Comparison of ENCODE assay signal across 8 cellular contexts in genomic region chr9:113963017-113963620, GRCh38.
DNase-seq lines count a peak whose midpoint lies in the region; ATAC-seq and TF ChIP-seq lines count a peak whose summit lies in the region.

No MANE protein-coding gene starts in this region.

- peaks cover 2% of the 10 kb centered on the region for H3K4me1 ChIP-seq in suprapubic skin

- TF ChIP-seq EP300 in suprapubic skin (IDR thresholded peaks at IDR 0.05), result no peak

- H3K9me3 ChIP-seq in suprapubic skin, result no peaks in the 10 kb centered on the region

- in situ Hi-C loops in astrocyte of the spinal cord (cut with HindIII; ENCODE audit: low sequenced_read_pairs), result no loop called here

- no peak overlapping the region for H3K27ac ChIP-seq in suprapubic skin

- DNase-seq in AG08396 (ENCODE audit: low spot score) (peak; percentile 57), GM10266 (ENCODE audit: extremely low spot score) (peak; percentile 56), NCI-H2029 (lab: John Stamatoyannopoulos, UW) (peak; percentile 22), astrocyte of the spinal cord (ENCODE audit: low read depth, low spot score) (peak; percentile 46), left colon (peak; percentile 39 to 52), suprapubic skin (ENCODE audit: low spot score in 2 of 2) (peak; percentile 1 to 51)

- no peaks in the 10 kb centered on the region for H3K27me3 ChIP-seq in suprapubic skin

- ATAC-seq in left colon, result no peak
- no peak for ATAC-seq in GM18873 (IDR thresholded peaks at IDR 0.05; ENCODE audit: low FRiP score, unreplicated experiment)
- ATAC-seq in HG02870 (IDR thresholded peaks at IDR 0.05; ENCODE audit: unreplicated experiment), result no peak

- no peak for TF ChIP-seq POLR2A in suprapubic skin (IDR thresholded peaks at IDR 0.05)

- H3K36me3 ChIP-seq in suprapubic skin, result no peaks in the 10 kb centered on the region

- H3K4me3 ChIP-seq in astrocyte of the spinal cord (ENCODE audit: low read depth, low read length) (no peak overlapping the region), suprapubic skin (no peak overlapping the region)

- TF ChIP-seq CTCF in GM10266 (IDR thresholded peaks at IDR 0.05; ENCODE audit: control insufficient read depth, insufficient read depth, low read depth, missing control alignments) (peak; percentile 55), astrocyte of the spinal cord (IDR thresholded peaks at IDR 0.05; ENCODE audit: low read depth, low read length) (peak; percentile 78), suprapubic skin (IDR thresholded peaks at IDR 0.05) (peak; percentile 15 to 37)

- intact Hi-C loops in left colon (cut with DNase I, micrococcal nuclease), result no loop called here

- WGBS in suprapubic skin, result 74% methylated on average over 5 of the region's 5 CpGs

Comparison
In these comparisons a context has a peak if more than half of its experiments do, and no peak if none do; other contexts are left out.
1. CTCF ChIP-seq: peak in every context shown above with its lines; median percentile 78 in astrocyte of the spinal cord; 55 in GM10266; 26 in suprapubic skin.